In the genomic region with DNA sequence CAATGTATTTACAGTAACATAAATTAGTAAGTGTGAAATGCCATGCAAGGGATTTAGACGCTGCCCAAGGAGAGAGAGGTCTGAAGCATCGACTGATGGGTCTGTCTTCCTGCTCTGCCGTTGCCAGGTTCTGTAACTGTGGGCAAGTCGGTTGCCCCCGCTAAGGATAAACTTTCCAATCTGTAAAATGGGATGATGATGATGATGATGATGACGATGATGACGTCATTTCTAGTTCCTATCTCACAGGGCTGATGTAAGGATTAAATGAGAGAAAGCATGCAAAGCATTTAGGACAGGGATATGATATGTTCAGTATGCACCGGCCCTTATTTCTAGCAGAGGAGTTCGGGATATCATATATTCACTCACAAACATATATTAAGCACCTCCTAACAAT, we compare ENCODE assay signal across 20 cellular contexts. TPM values are rescaled to one million over a fixed set of nuclear protein-coding genes. Genes with fewer than 3 reads are reported as not detected.
DNase-seq lines count a peak whose midpoint lies in the region; ATAC-seq and TF ChIP-seq lines count a peak whose summit lies in the region.
"Had no signal": no experiment of that assay in that cellular context is flagged by ENCODE, and none has a peak within 500 bp of the region (broad histone marks: within the 10 kb centered on the region; RNA-seq: fewer than 3 reads in every experiment).

No MANE protein-coding gene starts in this region.

- H3K36me3 Mint-ChIP-seq in T-helper 2 cell treated with Interferon-gamma antibody and Interleukin-4, amounts not matched to agents 5 μg/mL and 100 μg/mL, for 36 hours (ENCODE audit: low read depth), result no peaks in the 10 kb centered on the region
- H3K36me3 Mint-ChIP-seq in CD4-positive, CD25-positive, alpha-beta regulatory T cell, result no peaks in the 10 kb centered on the region
- H3K36me3 Mint-ChIP-seq in memory B cell, result no peaks in the 10 kb centered on the region
- H3K36me3 Mint-ChIP-seq: stimulated activated naive B cell treated with anti-CD40 and anti-IgM and Interleukin-4, amounts not matched to agents 10 μg/mL and 1 μg/mL and 100 μg/mL, for 72 hours; WTC11 had no signal

- peaks cover 17% of the 10 kb centered on the region for H3K4me1 ChIP-seq in CD4-positive, CD25-positive, alpha-beta regulatory T cell (ENCODE audit: control insufficient read depth, insufficient read depth, low read length, poor library complexity, severe bottlenecking)
- H3K4me1 ChIP-seq in PC-9 (replicated peaks; ENCODE audit: insufficient read depth) (peaks cover 22% of the 10 kb centered on the region), left lung (peaks cover 0 to 15% of the 10 kb centered on the region in 2 donors), OCI-LY7 (ENCODE audit: insufficient read depth, low read length, poor library complexity, severe bottlenecking) (peaks cover 10% of the 10 kb centered on the region)

- BruUV-seq in PC-9 (replicated peaks; lab: Mats Ljungman, UMichigan) (no TSS peak), OCI-LY7 (replicated peaks; lab: Mats Ljungman, UMichigan) (no TSS peak)

- no peaks in the 10 kb centered on the region for H3K36me3 ChIP-seq in CD4-positive, CD25-positive, alpha-beta regulatory T cell (ENCODE audit: control insufficient read depth, insufficient read depth, low read length)
- H3K36me3 ChIP-seq in PC-9 (ENCODE audit: low read depth) (no peaks in the 10 kb centered on the region), left lung (no peaks in the 10 kb centered on the region), OCI-LY7 (ENCODE audit: insufficient read depth, low read length) (no peaks in the 10 kb centered on the region)
- H3K36me3 ChIP-seq: heart left ventricle, MG63 had no signal

- H3K27ac ChIP-seq in CD4-positive, CD25-positive, alpha-beta regulatory T cell (ENCODE audit: insufficient read depth, low read length, poor library complexity, severe bottlenecking), result peak overlapping the region; percentile 85
- H3K27ac ChIP-seq in PC-9 (no peak overlapping the region), left lung (no peak overlapping the region), OCI-LY7 (ENCODE audit: low read depth, low read length, poor library complexity, severe bottlenecking) (no peak overlapping the region)
- H3K27ac ChIP-seq: C4-2B, heart left ventricle had no signal

- CTCF ChIA-PET in PC-9 (lab: Charles Lee), result no interaction called here
- CTCF ChIA-PET in OCI-LY7 (lab: Charles Lee; ENCODE audit: unreplicated experiment), result no interaction called here

- no peaks in the 10 kb centered on the region for H3K9me3 Mint-ChIP-seq in T-helper 2 cell treated with Interferon-gamma antibody and Interleukin-4, amounts not matched to agents 5 μg/mL and 100 μg/mL, for 36 hours
- no peaks in the 10 kb centered on the region for H3K9me3 Mint-ChIP-seq in CD4-positive, CD25-positive, alpha-beta regulatory T cell
- H3K9me3 Mint-ChIP-seq in memory B cell, result no peaks in the 10 kb centered on the region
- H3K9me3 Mint-ChIP-seq: stimulated activated naive B cell treated with anti-CD40 and anti-IgM and Interleukin-4, amounts not matched to agents 10 μg/mL and 1 μg/mL and 100 μg/mL, for 72 hours; WTC11 had no signal

- H3K4me3 ChIP-seq in CD4-positive, CD25-positive, alpha-beta regulatory T cell (ENCODE audit: low read depth, low read length), result no peak overlapping the region
- H3K4me3 ChIP-seq in PC-9 (no peak overlapping the region), left lung (no peak overlapping the region), OCI-LY7 (ENCODE audit: low read depth, low read length, poor library complexity, severe bottlenecking) (no peak overlapping the region)
- H3K4me3 ChIP-seq: heart left ventricle, MG63 had no signal

- H3K79me2 ChIP-seq in PC-9 (ENCODE audit: low read depth) (no peaks in the 10 kb centered on the region), OCI-LY7 (ENCODE audit: insufficient read depth, low read depth, low read length) (no peaks in the 10 kb centered on the region)

- peak overlapping the region; percentile 99; the same call in 1 of the 2 replicates for H3K4me2 ChIP-seq in PC-9
- no peak overlapping the region for H3K4me2 ChIP-seq in OCI-LY7 (ENCODE audit: low read length)

- ATAC-seq in CD4-positive, CD25-positive, alpha-beta regulatory T cell (ENCODE audit: low read depth in 2 of 2), result no peak
- ATAC-seq in memory B cell (ENCODE audit: low read depth) (no peak), left lung (no peak), HG02885 (IDR thresholded peaks at IDR 0.05; ENCODE audit: poor library complexity, unreplicated experiment) (no peak)
- ATAC-seq: heart left ventricle; Right ventricle myocardium inferior; stimulated activated naive B cell treated with anti-CD40 and anti-IgM and Interleukin-4, amounts not matched to agents 10 μg/mL and 1 μg/mL and 100 μg/mL, for 72 hours; WTC11 had no signal

- H3K27ac Mint-ChIP-seq in T-helper 2 cell treated with Interferon-gamma antibody and Interleukin-4, amounts not matched to agents 5 μg/mL and 100 μg/mL, for 36 hours, result peak overlapping the region; percentile 97
- H3K27ac Mint-ChIP-seq in CD4-positive, CD25-positive, alpha-beta regulatory T cell, result peak overlapping the region; percentile 93 to 99 (median 96)
- H3K27ac Mint-ChIP-seq in memory B cell, result no peak overlapping the region
- H3K27ac Mint-ChIP-seq: stimulated activated naive B cell treated with anti-CD40 and anti-IgM and Interleukin-4, amounts not matched to agents 10 μg/mL and 1 μg/mL and 100 μg/mL, for 72 hours; WTC11 had no signal

- no peak for DNase-seq in T-helper 2 cell treated with Interferon-gamma antibody and Interleukin-4, amounts not matched to agents 5 μg/mL and 100 μg/mL, for 36 hours (ENCODE audit: low spot score)
- DNase-seq in T-helper 2 cell (no peak), PC-9 (no peak), memory B cell (ENCODE audit: low spot score in 2 of 2) (no peak), left lung (no peak), OCI-LY7 (ENCODE audit: low spot score) (no peak)
- no peak for DNase-seq in CD4-positive, CD25-positive, alpha-beta regulatory T cell
- DNase-seq: DMS79; effector CD4-positive, alpha-beta T cell; HCEC 1CT; heart left ventricle; mammary epithelial cell; MG63; NCI-H187; NCI-H446; stimulated activated naive B cell treated with anti-CD40 and anti-IgM and Interleukin-4, amounts not matched to agents 10 μg/mL and 1 μg/mL and 100 μg/mL, for 72 hours had no signal

- H3K9me2 ChIP-seq in PC-9 (ENCODE audit: insufficient read depth) (no peaks in the 10 kb centered on the region), OCI-LY7 (ENCODE audit: insufficient read depth, low read length) (no peaks in the 10 kb centered on the region)

- H3K27me3 Mint-ChIP-seq in T-helper 2 cell treated with Interferon-gamma antibody and Interleukin-4, amounts not matched to agents 5 μg/mL and 100 μg/mL, for 36 hours (ENCODE audit: low read depth), result peaks cover 7% of the 10 kb centered on the region
- H3K27me3 Mint-ChIP-seq in CD4-positive, CD25-positive, alpha-beta regulatory T cell, result no peaks in the 10 kb centered on the region
- peaks cover 27% of the 10 kb centered on the region for H3K27me3 Mint-ChIP-seq in memory B cell

- H3K27me3 ChIP-seq in CD4-positive, CD25-positive, alpha-beta regulatory T cell (ENCODE audit: control insufficient read depth, insufficient read depth, low read length), result no peaks in the 10 kb centered on the region
- H3K27me3 ChIP-seq in PC-9 (ENCODE audit: insufficient read depth, low read depth) (no peaks in the 10 kb centered on the region), left lung (peaks cover 0 to 28% of the 10 kb centered on the region in 2 donors)

- H3K9me3 ChIP-seq in CD4-positive, CD25-positive, alpha-beta regulatory T cell (ENCODE audit: control insufficient read depth in 2 of 2, low read length in 2 of 2), result no peaks in the 10 kb centered on the region
- H3K9me3 ChIP-seq in PC-9 (ENCODE audit: insufficient read depth, low read depth), result no peaks in the 10 kb centered on the region; the same call in 1 of the 2 replicates
- no peaks in the 10 kb centered on the region for H3K9me3 ChIP-seq in left lung
- no peaks in the 10 kb centered on the region for H3K9me3 ChIP-seq in OCI-LY7 (ENCODE audit: low read length)
- H3K9me3 ChIP-seq: heart left ventricle, MG63 had no signal

- H4K20me1 ChIP-seq in PC-9 (ENCODE audit: insufficient read depth) (no peaks in the 10 kb centered on the region), OCI-LY7 (ENCODE audit: insufficient read depth, low read length) (no peaks in the 10 kb centered on the region)

- H2AFZ ChIP-seq in PC-9, result no peak overlapping the region
- H2AFZ ChIP-seq in OCI-LY7 (ENCODE audit: low read length), result no peak overlapping the region

- no peaks in the 10 kb centered on the region for H3F3A ChIP-seq in PC-9 (ENCODE audit: insufficient read depth, low read depth)

- TF ChIP-seq CTCF in PC-9 (conservative IDR thresholded peaks at IDR 0.05) (no peak), left lung (IDR thresholded peaks at IDR 0.05) (no peak), OCI-LY7 (conservative IDR thresholded peaks at IDR 0.05; ENCODE audit: low read length) (no peak)

- intact Hi-C loops in PC-9 (cut with micrococcal nuclease; ENCODE audit: unreplicated experiment), result no loop called here
- intact Hi-C loops in left lung (cut with DNase I), result no loop called here
- intact Hi-C loops in OCI-LY7 (cut with micrococcal nuclease; ENCODE audit: unreplicated experiment), result no loop called here

- peak overlapping the region; percentile 92 for H3K4me3 Mint-ChIP-seq in T-helper 2 cell treated with Interferon-gamma antibody and Interleukin-4, amounts not matched to agents 5 μg/mL and 100 μg/mL, for 36 hours
- H3K4me3 Mint-ChIP-seq in CD4-positive, CD25-positive, alpha-beta regulatory T cell, result peak overlapping the region; percentile 94 to 98 (median 96)
- peak overlapping the region; percentile 8 for H3K4me3 Mint-ChIP-seq in memory B cell

- peaks cover 28% of the 10 kb centered on the region for H3K4me1 Mint-ChIP-seq in T-helper 2 cell treated with Interferon-gamma antibody and Interleukin-4, amounts not matched to agents 5 μg/mL and 100 μg/mL, for 36 hours (ENCODE audit: low read depth)
- H3K4me1 Mint-ChIP-seq in CD4-positive, CD25-positive, alpha-beta regulatory T cell, result peaks cover 6 to 42% (median 17%) of the 10 kb centered on the region in 4 donors
- H3K4me1 Mint-ChIP-seq in memory B cell, result peaks cover 10% of the 10 kb centered on the region

- POLR2A ChIA-PET in PC-9 (lab: Charles Lee; ENCODE audit: unreplicated experiment) (no interaction called here), OCI-LY7 (lab: Charles Lee) (no interaction called here)

RNA-seq across cellular contexts. Expression of a gene that starts 54.8 kb away (rescaled TPM):
- total RNA-seq in CD4-positive, CD25-positive, alpha-beta regulatory T cell, result 6.2 TPM
- polyA plus RNA-seq in CD4-positive, CD25-positive, alpha-beta regulatory T cell, result 1 to 10 TPM; 1.5 to 2.4 (median 2.1) TPM
- total RNA-seq in PC-9 (2021) (4.3 and 6.4 TPM in 2 replicates), left lung (1 to 10 TPM; 1.6 to 3.1 TPM), OCI-LY7 (2022) (5.4 and 6.0 TPM in 2 replicates)
- 5.2 and 5.8 TPM in 2 replicates for total RNA-seq in OCI-LY7 (2014; rRNA removed; shearing (Covaris generic))

RNA-seq across cellular contexts. Expression of a gene that starts 55.1 kb away (rescaled TPM):
- total RNA-seq in CD4-positive, CD25-positive, alpha-beta regulatory T cell, result 45.5 TPM
- 1 to 10 TPM; 6.2 to 9.5 (median 7.4) TPM for polyA plus RNA-seq in CD4-positive, CD25-positive, alpha-beta regulatory T cell
- total RNA-seq in PC-9 (2021) (11.0 and 16.2 TPM in 2 replicates), left lung (10 to 100 TPM in 1 of 2 donors, 1 to 10 TPM in 1; 7.3 to 10.5 TPM), OCI-LY7 (2022) (21.4 and 26.3 TPM in 2 replicates)
- 6.2 and 8.6 TPM in 2 replicates for total RNA-seq in OCI-LY7 (2014; rRNA removed; shearing (Covaris generic))

Comparison
In these comparisons a context has a peak if more than half of its experiments do, and no peak if none do; other contexts are left out.
1. H3K4me3 Mint-ChIP-seq: peak in every context shown above with its lines; median percentile 96 in CD4-positive, CD25-positive, alpha-beta regulatory T cell; 92 in T-helper 2 cell treated with Interferon-gamma antibody and Interleukin-4, amounts not matched to agents 5 μg/mL and 100 μg/mL, for 36 hours; 8 in memory B cell.